14 cellular contexts compared by ENCODE assay signal in genomic region chr1:34980715-34981114, GRCh38. TPM values are rescaled to one million over a fixed set of nuclear protein-coding genes. Genes with fewer than 3 reads are reported as not detected.
"Had no signal": no experiment of that assay in that cellular context is flagged by ENCODE, and none has a peak within 500 bp of the region (broad histone marks: within the 10 kb centered on the region; RNA-seq: fewer than 3 reads in every experiment).

No MANE protein-coding gene starts in this region.

- H3K27me3 Mint-ChIP-seq: activated CD4-positive, alpha-beta T cell treated with anti-CD3 and anti-CD28 coated beads, Interleukin-2, amount 10 ng/mL, durations not matched to agents 7 days and 5 days; stimulated activated naive CD8-positive, alpha-beta T cell treated with anti-CD3 and anti-CD28 coated beads, Interleukin-15, amount 100 ng/mL, for 72 hours had no signal

- DNase-seq: activated CD4-positive, alpha-beta T cell treated with anti-CD3 and anti-CD28 coated beads, Interleukin-2, amount 10 ng/mL, durations not matched to agents 7 days and 5 days; activated naive CD4-positive, alpha-beta T cell treated with Interleukin-2 at 50 U/mL for 16 hours; dermis blood vessel endothelial cell; endodermal cell; heart left ventricle; left colon; lower lobe of right lung; ovary; right lobe of liver; stimulated activated naive CD8-positive, alpha-beta T cell treated with anti-CD3 and anti-CD28 coated beads, Interleukin-15, amount 100 ng/mL, for 72 hours; upper lobe of left lung had no signal

- H3K9me3 Mint-ChIP-seq: activated CD4-positive, alpha-beta T cell treated with anti-CD3 and anti-CD28 coated beads, Interleukin-2, amount 10 ng/mL, durations not matched to agents 7 days and 5 days; endodermal cell; T-helper 2 cell treated with Interferon-gamma antibody and Interleukin-4, amounts not matched to agents 5 μg/mL and 100 μg/mL, for 36 hours had no signal

- H3K27ac ChIP-seq: heart left ventricle, lower lobe of right lung, ovary, right lobe of liver, upper lobe of left lung had no signal

- H3K9me3 ChIP-seq: heart left ventricle, lower lobe of right lung, ovary, right lobe of liver, upper lobe of left lung had no signal

- H3K27ac Mint-ChIP-seq: activated CD4-positive, alpha-beta T cell treated with anti-CD3 and anti-CD28 coated beads, Interleukin-2, amount 10 ng/mL, durations not matched to agents 7 days and 5 days; endodermal cell; stimulated activated naive CD8-positive, alpha-beta T cell treated with anti-CD3 and anti-CD28 coated beads, Interleukin-15, amount 100 ng/mL, for 72 hours; T-helper 2 cell treated with Interferon-gamma antibody and Interleukin-4, amounts not matched to agents 5 μg/mL and 100 μg/mL, for 36 hours had no signal

- ATAC-seq: heart left ventricle; left colon; lower lobe of right lung; stimulated activated naive CD8-positive, alpha-beta T cell treated with anti-CD3 and anti-CD28 coated beads, Interleukin-15, amount 100 ng/mL, for 72 hours had no signal

- H3K27me3 ChIP-seq: heart left ventricle, ovary, right lobe of liver, upper lobe of left lung had no signal

- H3K4me3 Mint-ChIP-seq: activated CD4-positive, alpha-beta T cell treated with anti-CD3 and anti-CD28 coated beads, Interleukin-2, amount 10 ng/mL, durations not matched to agents 7 days and 5 days; endodermal cell; stimulated activated naive CD8-positive, alpha-beta T cell treated with anti-CD3 and anti-CD28 coated beads, Interleukin-15, amount 100 ng/mL, for 72 hours; T-helper 2 cell treated with Interferon-gamma antibody and Interleukin-4, amounts not matched to agents 5 μg/mL and 100 μg/mL, for 36 hours had no signal

- H3K4me3 ChIP-seq: heart left ventricle, lower lobe of right lung, ovary, right lobe of liver, smooth muscle cell, upper lobe of left lung had no signal

- H3K36me3 ChIP-seq: ovary, right lobe of liver had no signal

RNA-seq across cellular contexts. Expression of gene DLGAP3, which starts 51.3 kb away (rescaled TPM):
- total RNA-seq: bronchial epithelial cell, smooth muscle cell had no signal
